Comparison of ENCODE assay signal across 8 cellular contexts in genomic region chrX:149504915-149505651, GRCh38. TPM values are rescaled to one million over a fixed set of nuclear protein-coding genes. Genes with fewer than 3 reads are reported as not detected.
DNase-seq lines count a peak whose midpoint lies in the region; ATAC-seq and TF ChIP-seq lines count a peak whose summit lies in the region.

TSS of gene IDS (minus strand) at chrX:149505306. CDS start at chrX:149505137, 169 bp downstream.

- TF ChIP-seq CTCF in colonic mucosa (IDR thresholded peaks at IDR 0.05): no peak

- H3K36me3 ChIP-seq in BLaER1 (peaks cover 26% of the 10 kb centered on the region), colonic mucosa (no peaks in the 10 kb centered on the region)

- H3K4me3 ChIP-seq in BLaER1 (peak within 1 kb of the TSS; percentile 71), colonic mucosa (peak within 1 kb of the TSS; percentile 41)

- H3K36me3 Mint-ChIP-seq in activated CD4-positive, alpha-beta T cell treated with anti-CD3 and anti-CD28 coated beads, Interleukin-2, amount 10 ng/mL, durations not matched to agents 24 days and 14 days (ENCODE audit: low read depth): peaks cover 16% of the 10 kb centered on the region

- H3K9ac ChIP-seq in BLaER1: peak within 1 kb of the TSS; percentile 77
- H3K9ac ChIP-seq in colonic mucosa (ENCODE audit: low read depth in 2 of 2, low read length in 2 of 2): peak within 1 kb of the TSS; percentile 72 to 83

- intact Hi-C loops in activated CD4-positive, alpha-beta T cell treated with anti-CD3 and anti-CD28 coated beads, Interleukin-2, amount 10 ng/mL, durations not matched to agents 24 days and 14 days (cut with micrococcal nuclease): loop anchor here (2.0 to 10.0 kb wide), 2 partner anchors 34 to 1890 kb away; partner anchors contain the start of gene VMA21
- intact Hi-C loops in colonic mucosa (cut with DNase I): no loop called here

- H3K27ac ChIP-seq in BLaER1 (peak within 1 kb of the TSS; percentile 79), colonic mucosa (peak within 1 kb of the TSS; percentile 71)

- H3K27me3 Mint-ChIP-seq in activated CD4-positive, alpha-beta T cell treated with anti-CD3 and anti-CD28 coated beads, Interleukin-2, amount 10 ng/mL, durations not matched to agents 24 days and 14 days: no peaks in the 10 kb centered on the region

- peak within 1 kb of the TSS; percentile 63 for H3K4me2 ChIP-seq in BLaER1

- H3K9me3 ChIP-seq in BLaER1 (no peaks in the 10 kb centered on the region), colonic mucosa (no peaks in the 10 kb centered on the region)

- no peaks in the 10 kb centered on the region for H3K27me3 ChIP-seq in BLaER1
- no peaks in the 10 kb centered on the region for H3K27me3 ChIP-seq in colonic mucosa

- H3K4me3 Mint-ChIP-seq in activated CD4-positive, alpha-beta T cell treated with anti-CD3 and anti-CD28 coated beads, Interleukin-2, amount 10 ng/mL, durations not matched to agents 24 days and 14 days: peak within 1 kb of the TSS; percentile 88

- H3K4me1 ChIP-seq in BLaER1: peaks cover 11% of the 10 kb centered on the region
- no peaks in the 10 kb centered on the region for H3K4me1 ChIP-seq in colonic mucosa

- ATAC-seq in HG03457 (IDR thresholded peaks at IDR 0.05; ENCODE audit: unreplicated experiment): peak; percentile 72

- peaks cover 8% of the 10 kb centered on the region; the same call in 1 of the 2 replicates for H4K20me1 ChIP-seq in BLaER1

- H3K27ac Mint-ChIP-seq in activated CD4-positive, alpha-beta T cell treated with anti-CD3 and anti-CD28 coated beads, Interleukin-2, amount 10 ng/mL, durations not matched to agents 24 days and 14 days: peak within 1 kb of the TSS; percentile 96

- no peaks in the 10 kb centered on the region for H3K9me3 Mint-ChIP-seq in activated CD4-positive, alpha-beta T cell treated with anti-CD3 and anti-CD28 coated beads, Interleukin-2, amount 10 ng/mL, durations not matched to agents 24 days and 14 days

- DNase-seq in GM19240 (ENCODE audit: insufficient read length, low spot score) (peak; percentile 31), NCI-H526 treated with DMSO at 0.1 percent for 48 hours (lab: John Stamatoyannopoulos, UW) (peak; percentile 58), colonic mucosa (peak; percentile 87), left kidney (ENCODE audit: low read depth, low spot score) (peak; percentile 96)
- DNase-seq in activated CD4-positive, alpha-beta T cell treated with anti-CD3 and anti-CD28 coated beads, Interleukin-2, amount 10 ng/mL, durations not matched to agents 24 days and 14 days: peak; percentile 97
- peak; percentile 86 for DNase-seq in stimulated activated CD4-positive, alpha-beta T cell treated with anti-CD3 and anti-CD28 coated beads, Interleukin-1b, Interleukin-23, amount 100 ng/mL, for 48 hours

- peaks cover 31% of the 10 kb centered on the region for H3K4me1 Mint-ChIP-seq in activated CD4-positive, alpha-beta T cell treated with anti-CD3 and anti-CD28 coated beads, Interleukin-2, amount 10 ng/mL, durations not matched to agents 24 days and 14 days

RNA-seq across cellular contexts. Expression of gene IDS, which starts in this region (rescaled TPM):
- 43.9 and 44.9 TPM in 2 replicates for total RNA-seq in activated CD4-positive, alpha-beta T cell treated with anti-CD3 and anti-CD28 coated beads, Interleukin-2, amount 10 ng/mL, durations not matched to agents 24 days and 14 days
- 10 to 100 TPM; 23.9 to 32.5 TPM for total RNA-seq in colonic mucosa

Comparison
In these comparisons a context has a peak if more than half of its experiments do, and no peak if none do; other contexts are left out.
1. Peak in every context shown above with its lines: DNase-seq, ATAC-seq, H3K4me3 ChIP-seq and H3K27ac ChIP-seq.
2. DNase-seq: peak in every context shown above with its lines; median percentile 97 in activated CD4-positive, alpha-beta T cell treated with anti-CD3 and anti-CD28 coated beads, Interleukin-2, amount 10 ng/mL, durations not matched to agents 24 days and 14 days; 96 in left kidney; 87 in colonic mucosa; 86 in stimulated activated CD4-positive, alpha-beta T cell treated with anti-CD3 and anti-CD28 coated beads, Interleukin-1b, Interleukin-23, amount 100 ng/mL, for 48 hours; 58 in NCI-H526 treated with DMSO at 0.1 percent for 48 hours; 31 in GM19240.